Comparison of ENCODE assay signal across 1 cellular context in genomic region chr2:134207589-134208209, GRCh38.
TF ChIP-seq lines count a peak whose summit lies in the region.

No MANE protein-coding gene starts in this region.

TF ChIP-seq in HCT116, 20 proteins besides CTCF, POLR2A, EP300 and RAD21 (continued from another document):
- TF ChIP-seq REST (IDR thresholded peaks at IDR 0.05; ENCODE audit: low read depth) = no peak
